Comparison of ENCODE assay signal across 10 cellular contexts in the genomic region with DNA sequence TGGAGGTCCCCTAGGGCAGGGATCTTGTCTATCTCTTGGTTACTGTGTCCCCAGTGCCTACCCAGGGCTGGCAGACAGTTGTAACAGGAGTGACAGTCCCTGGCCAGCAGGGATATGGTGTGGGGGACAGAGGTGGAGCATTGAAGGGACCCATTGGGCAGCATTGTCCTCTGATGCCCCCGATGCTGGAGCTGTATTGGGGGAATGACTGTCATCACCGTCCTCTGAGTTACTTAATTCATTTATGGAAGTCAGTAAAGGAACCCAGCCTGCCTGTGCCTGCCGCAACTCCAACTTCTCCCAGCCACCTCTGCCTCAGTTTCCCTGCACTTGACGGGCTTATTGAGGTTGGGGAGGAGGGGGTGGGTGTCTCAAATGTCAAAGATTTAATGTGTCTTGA. TPM values are rescaled to one million over a fixed set of nuclear protein-coding genes. Genes with fewer than 3 reads are reported as not detected.
DNase-seq lines count a peak whose midpoint lies in the region; ATAC-seq and TF ChIP-seq lines count a peak whose summit lies in the region.
"Had no signal": no experiment of that assay in that cellular context is flagged by ENCODE, and none has a peak within 500 bp of the region (broad histone marks: within the 10 kb centered on the region; RNA-seq: fewer than 3 reads in every experiment).

No MANE protein-coding gene starts in this region.

- peaks cover 27% of the 10 kb centered on the region for H3K36me3 Mint-ChIP-seq in activated B cell treated with CpG ODN at 0.5 μM for 24 hours (ENCODE audit: low read depth)

- H3K36me3 ChIP-seq in muscle layer of colon (ENCODE audit: insufficient read depth, low read length) (peaks cover 28% of the 10 kb centered on the region), tibial artery (peaks cover 18 to 28% (median 19%) of the 10 kb centered on the region in 3 donors), body of pancreas (replicated peaks in 1 of 2; ENCODE audit: insufficient read depth in 1 of 2, low read depth in 2 of 2) (no peaks in the 10 kb centered on the region)

- POLR2A ChIA-PET in activated B cell treated with CpG ODN at 0.5 μM for 24 hours (lab: Charles Lee) = interaction anchor here (0.6 to 14.3 kb wide), 6 partner anchors 15 to 72 kb away, joined by 3 to 828 read pairs (median 131); no protein-coding TSS in a partner anchor

- H3K9ac ChIP-seq in muscle layer of colon (ENCODE audit: low read length) = no peak overlapping the region

- H3K27ac ChIP-seq in muscle layer of colon (ENCODE audit: low read depth, low read length) (peak overlapping the region; percentile 88), tibial artery (peak overlapping the region; percentile 79 to 99), body of pancreas (no peak overlapping the region)

- H3K4me3 ChIP-seq in muscle layer of colon (ENCODE audit: low read depth in 1 of 2, low read length in 2 of 2) = no peak overlapping the region
- no peak overlapping the region for H3K4me3 ChIP-seq in tibial artery
- no peak overlapping the region for H3K4me3 ChIP-seq in body of pancreas
- H3K4me3 ChIP-seq: mucosa of descending colon had no signal

- intact Hi-C loops in activated B cell treated with CpG ODN at 0.5 μM for 24 hours (cut with micrococcal nuclease) (loop anchor here (5.0 to 10.0 kb wide), 3 partner anchors 126 to 249 kb away; partner anchors contain the start of genes AP1M1, RAB8A and TPM4), tibial artery (cut with DNase I; ENCODE audit: low total_unique reads) (loop anchor here (5.0 kb wide), 1 partner anchor 76 kb away; no protein-coding TSS in a partner anchor), body of pancreas (cut with DNase I) (no loop called here)

- peak overlapping the region; percentile 81 for H3K27ac Mint-ChIP-seq in activated B cell treated with CpG ODN at 0.5 μM for 24 hours

- peak; percentile 63 for DNase-seq in activated effector memory CD4-positive, alpha-beta T cell treated with anti-CD3 and anti-CD28 coated beads, Interleukin-2, amount 50 U/mL, for 16 hours
- DNase-seq in activated effector memory CD4-positive, alpha-beta T cell treated with Interleukin-2 at 50 U/mL for 16 hours = no peak
- DNase-seq in activated B cell treated with CpG ODN at 0.5 μM for 24 hours = no peak
- DNase-seq in tibial artery = no peak
- no peak for DNase-seq in stimulated activated CD4-positive, alpha-beta T cell treated with anti-CD3 and anti-CD28 coated beads, Interleukin-4, amount 100 ng/mL, for 1 hour
- no peak for DNase-seq in body of pancreas
- DNase-seq: activated naive CD4-positive, alpha-beta T cell treated with anti-CD3 and anti-CD28 coated beads, Interleukin-2, amount 50 U/mL, for 16 hours; mucosa of descending colon had no signal

- H3K27me3 ChIP-seq in muscle layer of colon (ENCODE audit: control insufficient read depth in 1 of 2, insufficient read depth in 2 of 2, low read length in 2 of 2) (no peaks in the 10 kb centered on the region), tibial artery (no peaks in the 10 kb centered on the region), body of pancreas (no peaks in the 10 kb centered on the region)

- H3K9me3 Mint-ChIP-seq in activated B cell treated with CpG ODN at 0.5 μM for 24 hours = no peaks in the 10 kb centered on the region

- ATAC-seq in activated B cell treated with CpG ODN at 0.5 μM for 24 hours (ENCODE audit: low read depth) (no peak), body of pancreas (no peak), HG03175 (IDR thresholded peaks at IDR 0.05; ENCODE audit: unreplicated experiment) (no peak)

- H3K9me3 ChIP-seq in muscle layer of colon (ENCODE audit: low read length) (no peaks in the 10 kb centered on the region), tibial artery (no peaks in the 10 kb centered on the region), body of pancreas (no peaks in the 10 kb centered on the region)
- H3K9me3 ChIP-seq: mucosa of descending colon had no signal

- CTCF ChIA-PET in activated B cell treated with CpG ODN at 0.5 μM for 24 hours (lab: Charles Lee) = interaction anchor here (1.4 kb wide), 1 partner anchor 76 kb away, joined by 8 read pairs; no protein-coding TSS in a partner anchor

- WGBS in body of pancreas, 2 donors = 81 to 82% methylated on average over 3 to 4 of the region's 4 CpGs

- H3K4me3 Mint-ChIP-seq in activated B cell treated with CpG ODN at 0.5 μM for 24 hours = peak overlapping the region; percentile 57

- TF ChIP-seq POLR2A in body of pancreas (IDR thresholded peaks at IDR 0.05) = no peak

- peaks cover 71% of the 10 kb centered on the region for H3K4me1 Mint-ChIP-seq in activated B cell treated with CpG ODN at 0.5 μM for 24 hours

- TF ChIP-seq CTCF in activated B cell treated with CpG ODN at 0.5 μM for 24 hours (IDR thresholded peaks at IDR 0.05) (no peak), tibial artery (IDR thresholded peaks at IDR 0.05) (no peak), body of pancreas (IDR thresholded peaks at IDR 0.05) (no peak)

- H3K4me1 ChIP-seq in muscle layer of colon (ENCODE audit: insufficient read depth, low read length) = peaks cover 24% of the 10 kb centered on the region
- peaks cover 0 to 31% (median 26%) of the 10 kb centered on the region in 4 donors for H3K4me1 ChIP-seq in tibial artery
- peaks cover 18% of the 10 kb centered on the region for H3K4me1 ChIP-seq in body of pancreas

- H3K27me3 Mint-ChIP-seq in activated B cell treated with CpG ODN at 0.5 μM for 24 hours = no peaks in the 10 kb centered on the region

RNA-seq across cellular contexts. Expression of gene KLF2, which starts 1.1 kb away (rescaled TPM):
- 76.8 and 87.6 TPM in 2 replicates for total RNA-seq in activated B cell treated with CpG ODN at 0.5 μM for 24 hours
- 10 to 100 TPM; 13.2 to 42.2 TPM for total RNA-seq in body of pancreas

Comparison
In these comparisons a context has a peak if more than half of its experiments do, and no peak if none do; other contexts are left out.
1. H3K27ac ChIP-seq: peak in muscle layer of colon (single experiment) and tibial artery (2 of 2); none in body of pancreas (0 of 4).